10 cellular contexts compared by ENCODE assay signal in genomic region chr18:3340682-3341097, GRCh38.
A peak's percentile ranks its signal among the peaks of the same experiment; 100 is the strongest.
DNase-seq lines count a peak whose midpoint lies in the region; ATAC-seq and TF ChIP-seq lines count a peak whose summit lies in the region.
"Had no signal": no experiment of that assay in that cellular context is flagged by ENCODE, and none has a peak within 500 bp of the region (broad histone marks: within the 10 kb centered on the region; RNA-seq: fewer than 3 reads in every experiment).

No MANE protein-coding gene starts in this region.

- H3K4me1 ChIP-seq in hepatocyte (ENCODE audit: insufficient read depth): no peaks in the 10 kb centered on the region
- no peaks in the 10 kb centered on the region for H3K4me1 ChIP-seq in Karpas-422 (ENCODE audit: low read length)
- H3K4me1 ChIP-seq in MM.1S (ENCODE audit: low read length): no peaks in the 10 kb centered on the region

- 48% methylated on average over 2 of the region's 2 CpGs for WGBS in hepatocyte (ENCODE audit: low lambda C conversion rate, missing lambda C conversion rate)

- H4K20me1 ChIP-seq in hepatocyte (ENCODE audit: insufficient read depth, poor library complexity, severe bottlenecking) (no peaks in the 10 kb centered on the region), Karpas-422 (ENCODE audit: insufficient read depth, low read depth, low read length) (no peaks in the 10 kb centered on the region), MM.1S (ENCODE audit: insufficient read depth, low read length) (no peaks in the 10 kb centered on the region)

- H3K36me3 ChIP-seq in hepatocyte (replicated peaks; ENCODE audit: insufficient read depth, low read depth): no peaks in the 10 kb centered on the region
- no peaks in the 10 kb centered on the region for H3K36me3 ChIP-seq in Karpas-422 (ENCODE audit: insufficient read depth, low read length)
- H3K36me3 ChIP-seq in MM.1S (replicated peaks; ENCODE audit: insufficient read depth, low read length): no peaks in the 10 kb centered on the region

- H3K4me2 ChIP-seq in hepatocyte (no peak overlapping the region), Karpas-422 (ENCODE audit: low read depth, low read length, poor library complexity, severe bottlenecking) (no peak overlapping the region), MM.1S (ENCODE audit: low read depth, low read length) (no peak overlapping the region)

- H3K9me3 ChIP-seq in hepatocyte (ENCODE audit: low read depth) (no peaks in the 10 kb centered on the region), Karpas-422 (ENCODE audit: low read length) (no peaks in the 10 kb centered on the region), MM.1S (replicated peaks; ENCODE audit: insufficient read depth, low read length) (no peaks in the 10 kb centered on the region)

- TF ChIP-seq CTCF in hepatocyte (IDR thresholded peaks at IDR 0.05; ENCODE audit: poor library complexity): no peak
- TF ChIP-seq CTCF in MM.1S (IDR thresholded peaks at IDR 0.05; ENCODE audit: low read length): no peak

- no peak overlapping the region for H3K9ac ChIP-seq in Karpas-422 (ENCODE audit: low read length)
- no peak overlapping the region for H3K9ac ChIP-seq in MM.1S (ENCODE audit: low read length)

- no peak overlapping the region for H2AFZ ChIP-seq in hepatocyte
- no peak overlapping the region for H2AFZ ChIP-seq in Karpas-422 (ENCODE audit: low read length)
- H2AFZ ChIP-seq in MM.1S (ENCODE audit: low read length): no peak overlapping the region

- intact Hi-C loops in left cardiac atrium (cut with DNase I): no loop called here

- H3K79me2 ChIP-seq in hepatocyte (no peaks in the 10 kb centered on the region), Karpas-422 (ENCODE audit: low read length) (no peaks in the 10 kb centered on the region), MM.1S (ENCODE audit: low read length) (no peaks in the 10 kb centered on the region)

- no peak for ATAC-seq in left cardiac atrium

- H3K27me3 ChIP-seq in hepatocyte (no peaks in the 10 kb centered on the region), Karpas-422 (ENCODE audit: low read length) (no peaks in the 10 kb centered on the region), MM.1S (replicated peaks; ENCODE audit: insufficient read depth, low read length) (no peaks in the 10 kb centered on the region)

- H3K27ac ChIP-seq in hepatocyte (peak overlapping the region; percentile 66), Karpas-422 (ENCODE audit: low read length) (no peak overlapping the region), MM.1S (ENCODE audit: low read length) (no peak overlapping the region)

- no peaks in the 10 kb centered on the region for H3K9me2 ChIP-seq in hepatocyte (replicated peaks; ENCODE audit: insufficient read depth)
- no peaks in the 10 kb centered on the region for H3K9me2 ChIP-seq in Karpas-422 (replicated peaks; ENCODE audit: insufficient read depth, low read length)
- H3K9me2 ChIP-seq in MM.1S (replicated peaks; ENCODE audit: insufficient read depth, low read length): no peaks in the 10 kb centered on the region

- no peak overlapping the region for H3K4me3 ChIP-seq in hepatocyte
- H3K4me3 ChIP-seq in Karpas-422 (ENCODE audit: low read length): no peak overlapping the region
- no peak overlapping the region for H3K4me3 ChIP-seq in MM.1S (ENCODE audit: low read length)

- DNase-seq in A172 (ENCODE audit: low spot score) (peak; percentile 55), H4 (ENCODE audit: low spot score) (peak; percentile 74), OCI-M1 (lab: John Stamatoyannopoulos, UW) (peak; percentile 58), hepatocyte (ENCODE audit: low spot score) (peak; percentile 62), left cardiac atrium (no peak), Karpas-422 (no peak), MM.1S (no peak)
- no peak for DNase-seq in activated effector memory CD4-positive, alpha-beta T cell treated with Interleukin-2 at 50 U/mL for 16 hours
- DNase-seq: DMS153, GOT3 had no signal

- H3F3A ChIP-seq in MM.1S (ENCODE audit: insufficient read depth, low read length): no peaks in the 10 kb centered on the region

Comparison
In these comparisons a context has a peak if more than half of its experiments do, and no peak if none do; other contexts are left out.
1. DNase-seq: peak in A172 (single experiment), H4 (single experiment), OCI-M1 (single experiment) and hepatocyte (single experiment); none in left cardiac atrium (single experiment), Karpas-422 (single experiment), MM.1S (single experiment) and activated effector memory CD4-positive, alpha-beta T cell treated with Interleukin-2 at 50 U/mL for 16 hours (single experiment).